Comparison of ENCODE assay signal across 24 cellular contexts in the genomic region with DNA sequence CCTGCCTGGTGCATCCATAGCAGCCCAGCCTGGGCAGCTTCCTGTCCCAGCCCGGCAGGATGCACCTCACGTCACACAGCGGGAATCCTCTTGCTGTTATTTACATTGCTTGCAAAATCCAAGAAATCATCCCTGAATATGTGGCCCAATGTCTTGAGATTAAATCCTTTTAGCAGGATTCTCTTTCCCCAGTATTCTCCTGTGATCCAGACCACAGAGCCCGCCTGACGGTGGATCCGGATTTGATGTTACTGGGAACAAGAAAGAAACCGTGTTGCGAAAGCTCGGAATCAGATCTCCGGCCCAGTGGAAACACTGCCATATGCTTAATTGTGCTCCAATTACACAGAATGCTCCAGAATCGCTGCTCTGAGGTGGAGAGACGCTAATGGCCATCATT.
"Had no signal": no experiment of that assay in that cellular context is flagged by ENCODE, and none has a peak within 500 bp of the region (broad histone marks: within the 10 kb centered on the region; RNA-seq: fewer than 3 reads in every experiment).

No MANE protein-coding gene starts in this region.

- H3K27ac Mint-ChIP-seq: activated CD4-positive, alpha-beta memory T cell treated with anti-CD3 and anti-CD28 coated beads, Interleukin-2, amount 10 ng/mL, durations not matched to agents 7 days and 5 days; activated CD4-positive, alpha-beta T cell treated with anti-CD3 and anti-CD28 coated beads, Interleukin-2, amount 10 ng/mL, durations not matched to agents 7 days and 5 days; activated naive CD4-positive, alpha-beta T cell treated with anti-CD3 and anti-CD28 coated beads, Interleukin-2, amount 50 U/mL, for 24 hours had no signal

- H3K9me3 ChIP-seq: breast epithelium, Peyer's patch had no signal

- DNase-seq: activated CD4-positive, alpha-beta memory T cell treated with anti-CD3 and anti-CD28 coated beads, Interleukin-2, amount 10 ng/mL, durations not matched to agents 7 days and 5 days; activated CD4-positive, alpha-beta T cell treated with anti-CD3 and anti-CD28 coated beads, Interleukin-2, amount 10 ng/mL, durations not matched to agents 7 days and 5 days; activated CD4-positive, CD25-positive, alpha-beta regulatory T cell; activated effector memory CD4-positive, alpha-beta T cell treated with Interleukin-2 at 50 U/mL for 16 hours; activated naive CD4-positive, alpha-beta T cell; activated T-cell treated with anti-CD3 and anti-CD28 coated beads, Interleukin-2, amount 50 U/mL, for 1 hour; central memory CD4-positive, alpha-beta T cell; Kasumi-1; KBM-7; NCI-H1105 treated with DMSO at 0.1 percent for 48 hours; NCI-H1436 treated with DMSO at 0.1 percent for 48 hours; NCI-H1930; NCI-H2171; NCI-H345; NCI-H510A; NCI-H526 treated with DMSO at 0.1 percent for 48 hours; Right ventricle myocardium superior; T-helper 2 cell; T1000 had no signal

- H3K27me3 ChIP-seq: breast epithelium, Peyer's patch had no signal

- H3K4me1 Mint-ChIP-seq: activated CD4-positive, alpha-beta memory T cell treated with anti-CD3 and anti-CD28 coated beads, Interleukin-2, amount 10 ng/mL, durations not matched to agents 7 days and 5 days; activated CD4-positive, alpha-beta T cell treated with anti-CD3 and anti-CD28 coated beads, Interleukin-2, amount 10 ng/mL, durations not matched to agents 7 days and 5 days; activated naive CD4-positive, alpha-beta T cell treated with anti-CD3 and anti-CD28 coated beads, Interleukin-2, amount 50 U/mL, for 24 hours had no signal

- H3K4me3 ChIP-seq: breast epithelium, Peyer's patch had no signal

- H3K36me3 ChIP-seq: breast epithelium, Peyer's patch had no signal

- H3K27me3 Mint-ChIP-seq: activated CD4-positive, alpha-beta memory T cell treated with anti-CD3 and anti-CD28 coated beads, Interleukin-2, amount 10 ng/mL, durations not matched to agents 7 days and 5 days; activated CD4-positive, alpha-beta T cell treated with anti-CD3 and anti-CD28 coated beads, Interleukin-2, amount 10 ng/mL, durations not matched to agents 7 days and 5 days; activated naive CD4-positive, alpha-beta T cell treated with anti-CD3 and anti-CD28 coated beads, Interleukin-2, amount 50 U/mL, for 24 hours had no signal

- H3K4me1 ChIP-seq: breast epithelium, Peyer's patch had no signal

- H3K27ac ChIP-seq: breast epithelium, Peyer's patch, RWPE1, VCaP had no signal

- H3K4me3 Mint-ChIP-seq: activated CD4-positive, alpha-beta memory T cell treated with anti-CD3 and anti-CD28 coated beads, Interleukin-2, amount 10 ng/mL, durations not matched to agents 7 days and 5 days; activated CD4-positive, alpha-beta T cell treated with anti-CD3 and anti-CD28 coated beads, Interleukin-2, amount 10 ng/mL, durations not matched to agents 7 days and 5 days; activated naive CD4-positive, alpha-beta T cell treated with anti-CD3 and anti-CD28 coated beads, Interleukin-2, amount 50 U/mL, for 24 hours had no signal
